19 cellular contexts compared by ENCODE assay signal in genomic region chr11:70772950-70773349, GRCh38.
DNase-seq lines count a peak whose midpoint lies in the region; TF ChIP-seq lines count a peak whose summit lies in the region.
"Had no signal": no experiment of that assay in that cellular context is flagged by ENCODE, and none has a peak within 500 bp of the region (broad histone marks: within the 10 kb centered on the region; RNA-seq: fewer than 3 reads in every experiment).

No MANE protein-coding gene starts in this region.

- H3K36me3 ChIP-seq in H7 (replicated peaks; ENCODE audit: control insufficient read depth, insufficient read depth, low read length) (no peaks in the 10 kb centered on the region), osteoblast (ENCODE audit: insufficient read depth, low read length) (no peaks in the 10 kb centered on the region)

- no peaks in the 10 kb centered on the region for H3K27me3 ChIP-seq in H7 (ENCODE audit: control insufficient read depth, insufficient read depth, low read length)
- peaks cover 3% of the 10 kb centered on the region for H3K27me3 ChIP-seq in osteoblast (ENCODE audit: insufficient read depth, low read length)

- no peaks in the 10 kb centered on the region for H3K4me1 ChIP-seq in osteoblast (ENCODE audit: insufficient read depth, low read length)
- H3K4me1 ChIP-seq: A549 had no signal

- peaks cover 4% of the 10 kb centered on the region for H3K27me3 Mint-ChIP-seq in chondrocyte (ENCODE audit: low read depth)

- H3K4me3 ChIP-seq in H7 (ENCODE audit: insufficient read depth, low read depth, low read length): no peak overlapping the region
- H3K4me3 ChIP-seq in osteoblast (ENCODE audit: insufficient read depth, low read length): no peak overlapping the region
- H3K4me3 ChIP-seq: A549, GM12878 had no signal

- no peaks in the 10 kb centered on the region for H3K9me3 ChIP-seq in osteoblast (ENCODE audit: low read depth, low read length)

- no peak overlapping the region for H3K27ac ChIP-seq in osteoblast (ENCODE audit: low read depth, low read length)
- H3K27ac ChIP-seq: A549 had no signal

- no peaks in the 10 kb centered on the region for H4K20me1 ChIP-seq in osteoblast (ENCODE audit: insufficient read depth, low read length)

- no peak overlapping the region for H2AFZ ChIP-seq in osteoblast (ENCODE audit: low read length)

- no peak overlapping the region for H3K4me3 Mint-ChIP-seq in chondrocyte (ENCODE audit: unreplicated experiment)
- H3K4me3 Mint-ChIP-seq: CD4-positive, alpha-beta memory T cell; HFFc6 had no signal

- H3K4me1 Mint-ChIP-seq in chondrocyte (ENCODE audit: low read depth): no peaks in the 10 kb centered on the region
- H3K4me1 Mint-ChIP-seq: CD4-positive, alpha-beta memory T cell had no signal

- no peak overlapping the region for H3K4me2 ChIP-seq in osteoblast (ENCODE audit: insufficient read depth, low read length)
- H3K4me2 ChIP-seq: A549 had no signal

- H3K79me2 ChIP-seq in osteoblast (ENCODE audit: insufficient read depth, low read length): no peaks in the 10 kb centered on the region

- TF ChIP-seq CTCF in chondrocyte (IDR thresholded peaks at IDR 0.05) (no peak), osteoblast (IDR thresholded peaks at IDR 0.05; ENCODE audit: extremely low read depth, low read depth, low read length) (no peak)

- H3K9me3 Mint-ChIP-seq in chondrocyte (ENCODE audit: low read depth): peaks cover 11% of the 10 kb centered on the region

- DNase-seq in H7 (peak; percentile 88), NCI-H524 treated with DMSO at 0.1 percent for 48 hours (lab: John Stamatoyannopoulos, UW) (peak; percentile 14), chondrocyte (ENCODE audit: low spot score) (peak; percentile 39), osteoblast (ENCODE audit: insufficient read length, low spot score, missing footprints) (peak; percentile 15), NCI-H2171 (lab: John Stamatoyannopoulos, UW) (no peak), nucleus accumbens (lab: John Stamatoyannopoulos, UW) (no peak), NCI-H146 treated with DMSO at 0.1 percent for 48 hours (lab: John Stamatoyannopoulos, UW; ENCODE audit: unreplicated experiment) (no peak)
- DNase-seq: Calu3; CD4-positive, alpha-beta memory T cell; GOT3; HFFc6; KBM-7; NCI-H187; NCI-H69; RPMI8226; SIG-M5; T-helper 1 cell had no signal

- H3K27ac Mint-ChIP-seq in chondrocyte (ENCODE audit: unreplicated experiment): no peak overlapping the region
- H3K27ac Mint-ChIP-seq: CD4-positive, alpha-beta memory T cell; HFFc6 had no signal

- H3K36me3 Mint-ChIP-seq in chondrocyte (ENCODE audit: low read depth): no peaks in the 10 kb centered on the region
- H3K36me3 Mint-ChIP-seq: CD4-positive, alpha-beta memory T cell had no signal

Comparison
In these comparisons a context has a peak if more than half of its experiments do, and no peak if none do; other contexts are left out.
1. DNase-seq: peak in H7 (single experiment), NCI-H524 treated with DMSO at 0.1 percent for 48 hours (single experiment), chondrocyte (single experiment) and osteoblast (single experiment); none in NCI-H2171 (single experiment), nucleus accumbens (0 of 56) and NCI-H146 treated with DMSO at 0.1 percent for 48 hours (single experiment).